23 cellular contexts compared by ENCODE assay signal in genomic region chr18:22879279-22879678, GRCh38.
"Had no signal": no experiment of that assay in that cellular context is flagged by ENCODE, and none has a peak within 500 bp of the region (broad histone marks: within the 10 kb centered on the region; RNA-seq: fewer than 3 reads in every experiment).

No MANE protein-coding gene starts in this region.

- H3K36me3 Mint-ChIP-seq: mesothelial cell of epicardium; naive B cell; natural killer cell treated with Interleukin-12 subunit alpha and Interleukin-12 subunit beta and Interleukin-15 and Interleukin-18, amount 100 ng/mL, for 72 hours; neural progenitor cell had no signal

- ATAC-seq: foreskin keratinocyte; gastroesophageal sphincter; heart left ventricle; left lung; mucosa of descending colon; natural killer cell treated with Interleukin-12 subunit alpha and Interleukin-12 subunit beta and Interleukin-15 and Interleukin-18, amount 100 ng/mL, for 72 hours had no signal

- H3K9me3 Mint-ChIP-seq: mesothelial cell of epicardium; naive B cell; natural killer cell treated with Interleukin-12 subunit alpha and Interleukin-12 subunit beta and Interleukin-15 and Interleukin-18, amount 100 ng/mL, for 72 hours; neural progenitor cell had no signal

- DNase-seq: dermis blood vessel endothelial cell; effector memory CD4-positive, alpha-beta T cell; foreskin keratinocyte; heart left ventricle; kidney; left lung; mesenchymal stem cell; mucosa of descending colon; naive B cell; right lobe of liver; small intestine; stimulated activated CD4-positive, alpha-beta T cell treated with anti-CD3 and anti-CD28 coated beads, Interleukin-15, amount 100 ng/mL, for 24 hours; stimulated activated CD4-positive, alpha-beta T cell treated with anti-CD3 and anti-CD28 coated beads, Interleukin-4, amount 100 ng/mL, for 1 hour; stimulated activated CD8-positive, alpha-beta memory T cell treated with anti-CD3 and anti-CD28 coated beads, Interleukin-4, amount 100 ng/mL, for 48 hours; stimulated activated naive CD4-positive, alpha-beta T cell treated with Interleukin-2 at 50 U/mL for 16 hours; stomach; thyroid gland; trophoblast cell had no signal

- H3K4me3 Mint-ChIP-seq: mesothelial cell of epicardium; naive B cell; natural killer cell treated with Interleukin-12 subunit alpha and Interleukin-12 subunit beta and Interleukin-15 and Interleukin-18, amount 100 ng/mL, for 72 hours; neural progenitor cell had no signal

- H3K27ac Mint-ChIP-seq: mesothelial cell of epicardium; naive B cell; natural killer cell treated with Interleukin-12 subunit alpha and Interleukin-12 subunit beta and Interleukin-15 and Interleukin-18, amount 100 ng/mL, for 72 hours; neural progenitor cell; progenitor cell of endocrine pancreas had no signal

- H3K4me1 Mint-ChIP-seq: naive B cell had no signal
